8 cellular contexts compared by ENCODE assay signal in genomic region chr2:98569197-98569793, GRCh38. TPM values are rescaled to one million over a fixed set of nuclear protein-coding genes. Genes with fewer than 3 reads are reported as not detected.
DNase-seq lines count a peak whose midpoint lies in the region; ATAC-seq and TF ChIP-seq lines count a peak whose summit lies in the region.

No MANE protein-coding gene starts in this region.

- peaks cover 73% of the 10 kb centered on the region for H3K36me3 Mint-ChIP-seq in activated CD4-positive, alpha-beta memory T cell treated with anti-CD3 and anti-CD28 coated beads, Interleukin-2, amount 10 ng/mL, durations not matched to agents 7 days and 5 days (ENCODE audit: low read depth)
- peaks cover 78% of the 10 kb centered on the region for H3K36me3 Mint-ChIP-seq in effector memory CD8-positive, alpha-beta T cell (ENCODE audit: insufficient read depth)
- peaks cover 31% of the 10 kb centered on the region for H3K36me3 Mint-ChIP-seq in nephron progenitor cell (ENCODE audit: low read depth)

- CTCF ChIA-PET in activated CD4-positive, alpha-beta memory T cell treated with anti-CD3 and anti-CD28 coated beads, Interleukin-2, amount 10 ng/mL, durations not matched to agents 7 days and 5 days (lab: Charles Lee): interaction anchor here (0.8 to 1.6 kb wide), 13 partner anchors 9 to 268 kb away, joined by 3 to 12 read pairs (median 4); no protein-coding TSS in a partner anchor

- H3K4me1 Mint-ChIP-seq in activated CD4-positive, alpha-beta memory T cell treated with anti-CD3 and anti-CD28 coated beads, Interleukin-2, amount 10 ng/mL, durations not matched to agents 7 days and 5 days: no peaks in the 10 kb centered on the region
- H3K4me1 Mint-ChIP-seq in effector memory CD8-positive, alpha-beta T cell (ENCODE audit: low read depth in 2 of 2): peaks cover 7 to 21% of the 10 kb centered on the region in 2 donors
- H3K4me1 Mint-ChIP-seq in nephron progenitor cell: no peaks in the 10 kb centered on the region

- H3K36me3 ChIP-seq in testis (ENCODE audit: low read depth, missing control alignments): no peaks in the 10 kb centered on the region

- no peaks in the 10 kb centered on the region for H3K4me1 ChIP-seq in testis

- no peak overlapping the region for H3K4me3 Mint-ChIP-seq in activated CD4-positive, alpha-beta memory T cell treated with anti-CD3 and anti-CD28 coated beads, Interleukin-2, amount 10 ng/mL, durations not matched to agents 7 days and 5 days
- no peak overlapping the region for H3K4me3 Mint-ChIP-seq in effector memory CD8-positive, alpha-beta T cell
- no peak overlapping the region for H3K4me3 Mint-ChIP-seq in nephron progenitor cell

- no peak for TF ChIP-seq POLR2A in testis (IDR thresholded peaks at IDR 0.05)

- WGBS in testis, 2 donors: 83 to 95% methylated on average over 11 to 19 of the region's 19 CpGs

- intact Hi-C loops in testis (cut with DNase I; ENCODE audit: low total_unique reads): no loop called here

- no peak overlapping the region for H3K27ac Mint-ChIP-seq in activated CD4-positive, alpha-beta memory T cell treated with anti-CD3 and anti-CD28 coated beads, Interleukin-2, amount 10 ng/mL, durations not matched to agents 7 days and 5 days
- peak overlapping the region; percentile 82 to 90 for H3K27ac Mint-ChIP-seq in effector memory CD8-positive, alpha-beta T cell
- peak overlapping the region; percentile 74 for H3K27ac Mint-ChIP-seq in nephron progenitor cell

- H3K9me3 ChIP-seq in testis: no peaks in the 10 kb centered on the region

- DNase-seq in DMS 273 (lab: John Stamatoyannopoulos, UW; ENCODE audit: unreplicated experiment) (peak; percentile 58), DMS 273 treated with DMSO at 0.1 percent for 48 hours (lab: John Stamatoyannopoulos, UW) (no peak), LHCN-M2 (ENCODE audit: low read depth) (peak; percentile 7), nephron progenitor cell (peak; percentile 74), testis (peak; percentile 70)
- DNase-seq in activated CD4-positive, alpha-beta memory T cell treated with anti-CD3 and anti-CD28 coated beads, Interleukin-2, amount 10 ng/mL, durations not matched to agents 7 days and 5 days: peak; percentile 66
- peak; percentile 69 to 72 (median 70) for DNase-seq in effector memory CD8-positive, alpha-beta T cell

- H3K27me3 Mint-ChIP-seq in activated CD4-positive, alpha-beta memory T cell treated with anti-CD3 and anti-CD28 coated beads, Interleukin-2, amount 10 ng/mL, durations not matched to agents 7 days and 5 days: no peaks in the 10 kb centered on the region
- H3K27me3 Mint-ChIP-seq in effector memory CD8-positive, alpha-beta T cell: no peaks in the 10 kb centered on the region
- H3K27me3 Mint-ChIP-seq in nephron progenitor cell (ENCODE audit: low read depth, poor library complexity): peaks cover 12% of the 10 kb centered on the region

- POLR2A ChIA-PET in activated CD4-positive, alpha-beta memory T cell treated with anti-CD3 and anti-CD28 coated beads, Interleukin-2, amount 10 ng/mL, durations not matched to agents 7 days and 5 days (lab: Charles Lee): interaction anchor here (1.0 kb wide), 1 partner anchor 106 kb away, joined by 3 read pairs; no protein-coding TSS in a partner anchor

- TF ChIP-seq CTCF in nephron progenitor cell (IDR thresholded peaks at IDR 0.05) (peak; percentile 80), testis (IDR thresholded peaks at IDR 0.05) (peak; percentile 41 to 89 (median 61))

- H3K27me3 ChIP-seq in testis: no peaks in the 10 kb centered on the region

- peak; percentile 95 for ATAC-seq in effector memory CD8-positive, alpha-beta T cell (replicated peaks)
- ATAC-seq in GM19395 (IDR thresholded peaks at IDR 0.05; ENCODE audit: unreplicated experiment): no peak

- no peaks in the 10 kb centered on the region for H3K9me3 Mint-ChIP-seq in activated CD4-positive, alpha-beta memory T cell treated with anti-CD3 and anti-CD28 coated beads, Interleukin-2, amount 10 ng/mL, durations not matched to agents 7 days and 5 days
- no peaks in the 10 kb centered on the region for H3K9me3 Mint-ChIP-seq in effector memory CD8-positive, alpha-beta T cell
- no peaks in the 10 kb centered on the region for H3K9me3 Mint-ChIP-seq in nephron progenitor cell

- no peak overlapping the region for H3K27ac ChIP-seq in testis

- H3K4me3 ChIP-seq in testis: no peak overlapping the region

RNA-seq across cellular contexts. Expression of gene COA5, which starts 39.0 kb away (rescaled TPM):
- total RNA-seq in LHCN-M2 (2014; rRNA removed): 28.3 and 29.1 TPM in 2 replicates
- 23.0 TPM for polyA plus RNA-seq in LHCN-M2 (2012)
- 10 to 100 TPM; 26.3 TPM for total RNA-seq in activated CD4-positive, alpha-beta memory T cell treated with anti-CD3 and anti-CD28 coated beads, Interleukin-2, amount 10 ng/mL, durations not matched to agents 7 days and 5 days
- 10 to 100 TPM; 40.5 to 47.7 TPM for total RNA-seq in testis
- 65.9 TPM for polyA plus RNA-seq in testis (ENCODE audit: insufficient read depth, low read depth, low replicate concordance)

RNA-seq across cellular contexts. Expression of gene UNC50, which starts 39.1 kb away (rescaled TPM):
- 49.3 and 56.1 TPM in 2 replicates for total RNA-seq in LHCN-M2 (2014; rRNA removed)
- 29.7 TPM for polyA plus RNA-seq in LHCN-M2 (2012)
- total RNA-seq in activated CD4-positive, alpha-beta memory T cell treated with anti-CD3 and anti-CD28 coated beads, Interleukin-2, amount 10 ng/mL, durations not matched to agents 7 days and 5 days: 10 to 100 TPM; 32.7 to 32.8 TPM
- 10 to 100 TPM; 60.4 to 60.8 TPM for total RNA-seq in testis
- polyA plus RNA-seq in testis (ENCODE audit: insufficient read depth, low read depth, low replicate concordance): 102 TPM
